In the genomic region with DNA sequence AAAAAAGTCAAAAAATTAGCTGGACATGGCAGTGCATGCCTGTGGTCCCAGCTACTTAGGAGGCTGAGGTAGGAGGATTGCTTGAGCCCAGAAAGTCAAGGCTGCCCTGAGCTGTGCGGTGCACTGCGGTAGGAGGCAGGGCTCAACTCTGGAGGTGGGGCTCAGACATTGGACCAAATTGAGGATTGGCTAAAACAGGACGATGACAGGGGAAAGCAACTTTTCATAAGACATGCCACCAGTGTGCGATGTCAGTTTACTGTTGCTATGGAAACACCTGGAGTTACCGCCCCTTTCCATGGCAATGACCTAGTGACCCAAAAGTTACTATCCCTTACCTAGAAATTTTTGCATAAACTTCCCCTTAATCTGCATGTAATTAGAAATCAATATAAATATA, we compare ENCODE assay signal across 1 cellular context.
TF ChIP-seq lines count a peak whose summit lies in the region.

No MANE protein-coding gene starts in this region.

TF ChIP-seq in WTC11, 78 proteins besides CTCF, POLR2A, EP300 and RAD21 (continued from another document):
- TF ChIP-seq ERG (CRISPR knock-in tag; IDR thresholded peaks at IDR 0.05) (no peak), MXD4 (CRISPR knock-in tag; IDR thresholded peaks at IDR 0.05; ENCODE audit: borderline replicate concordance) (no peak), MYBL2 (CRISPR knock-in tag; IDR thresholded peaks at IDR 0.05) (no peak), FOXJ3 (CRISPR knock-in tag; IDR thresholded peaks at IDR 0.05; ENCODE audit: borderline replicate concordance) (no peak), KAT7 (CRISPR knock-in tag; IDR thresholded peaks at IDR 0.05; ENCODE audit: borderline replicate concordance) (no peak), GABPB1 (CRISPR knock-in tag; IDR thresholded peaks at IDR 0.05) (no peak)
